Comparison of ENCODE assay signal across 12 cellular contexts in genomic region chr22:35913925-35914324, GRCh38.
DNase-seq lines count a peak whose midpoint lies in the region; ATAC-seq and TF ChIP-seq lines count a peak whose summit lies in the region.
"Had no signal": no experiment of that assay in that cellular context is flagged by ENCODE, and none has a peak within 500 bp of the region (broad histone marks: within the 10 kb centered on the region; RNA-seq: fewer than 3 reads in every experiment).

No MANE protein-coding gene starts in this region.

- peaks cover 2% of the 10 kb centered on the region for H3K27me3 Mint-ChIP-seq in endothelial cell (ENCODE audit: unreplicated experiment)

- intact Hi-C loops in tibial artery (cut with DNase I; ENCODE audit: low total_unique reads): loop anchor here (10.0 kb wide), 1 partner anchor 149 kb away; no protein-coding TSS in a partner anchor

- TF ChIP-seq CTCF in endothelial cell (IDR thresholded peaks at IDR 0.05; ENCODE audit: unreplicated experiment) (no peak), tibial artery (IDR thresholded peaks at IDR 0.05) (no peak)

- DNase-seq in NCI-H82 (lab: John Stamatoyannopoulos, UW): peak; percentile 50
- DNase-seq in endothelial cell (ENCODE audit: low spot score): no peak
- no peak for DNase-seq in tibial artery
- no peak for DNase-seq in NCI-H526 treated with DMSO at 0.1 percent for 48 hours (lab: John Stamatoyannopoulos, UW)
- DNase-seq in dedifferentiated amniotic fluid mesenchymal stem cell (ENCODE audit: extremely low spot score): no peak
- DNase-seq: activated CD4-positive, CD25-positive, alpha-beta regulatory T cell; activated naive CD8-positive, alpha-beta T cell treated with anti-CD3 and anti-CD28 coated beads, Interleukin-2, amount 10 ng/mL, durations not matched to agents 7 days and 5 days; Karpas-422; NK-92 treated with Interleukin-12 subunit alpha and Interleukin-12 subunit beta, amount 100 ng/mL, for 24 hours had no signal

- peak overlapping the region; percentile 76 for H3K27ac ChIP-seq in muscle layer of duodenum (ENCODE audit: low read length)
- peak overlapping the region; percentile 72 to 79 for H3K27ac ChIP-seq in tibial artery

- H3K4me1 Mint-ChIP-seq in endothelial cell (ENCODE audit: unreplicated experiment): peaks cover 61% of the 10 kb centered on the region

- no peak for ATAC-seq in HG03520 (IDR thresholded peaks at IDR 0.05; ENCODE audit: unreplicated experiment)
- ATAC-seq in HG02759 (IDR thresholded peaks at IDR 0.05; ENCODE audit: unreplicated experiment): no peak

- H3K27me3 ChIP-seq in muscle layer of duodenum (ENCODE audit: low read depth, low read length) (no peaks in the 10 kb centered on the region), tibial artery (no peaks in the 10 kb centered on the region)

- peak overlapping the region; percentile 95 for H3K27ac Mint-ChIP-seq in endothelial cell (ENCODE audit: unreplicated experiment)
- H3K27ac Mint-ChIP-seq: activated naive CD8-positive, alpha-beta T cell treated with anti-CD3 and anti-CD28 coated beads, Interleukin-2, amount 10 ng/mL, durations not matched to agents 7 days and 5 days had no signal

- peaks cover 33 to 72% of the 10 kb centered on the region in 2 donors for H3K4me1 ChIP-seq in muscle layer of duodenum (ENCODE audit: control insufficient read depth in 1 of 2, insufficient read depth in 2 of 2, low read length in 2 of 2)
- H3K4me1 ChIP-seq in tibial artery: peaks cover 0 to 59% (median 30%) of the 10 kb centered on the region in 4 donors

- H3K4me3 Mint-ChIP-seq in endothelial cell (ENCODE audit: unreplicated experiment): no peak overlapping the region

- H3K36me3 Mint-ChIP-seq in endothelial cell (ENCODE audit: low read depth, unreplicated experiment): no peaks in the 10 kb centered on the region
- H3K36me3 Mint-ChIP-seq: activated naive CD8-positive, alpha-beta T cell treated with anti-CD3 and anti-CD28 coated beads, Interleukin-2, amount 10 ng/mL, durations not matched to agents 7 days and 5 days had no signal

- no peaks in the 10 kb centered on the region for H3K9me3 Mint-ChIP-seq in endothelial cell (ENCODE audit: unreplicated experiment)
- H3K9me3 Mint-ChIP-seq: activated naive CD8-positive, alpha-beta T cell treated with anti-CD3 and anti-CD28 coated beads, Interleukin-2, amount 10 ng/mL, durations not matched to agents 7 days and 5 days had no signal

- H3K36me3 ChIP-seq in muscle layer of duodenum (ENCODE audit: control insufficient read depth in 1 of 2, insufficient read depth in 2 of 2, low read length in 2 of 2): no peaks in the 10 kb centered on the region
- H3K36me3 ChIP-seq in tibial artery: no peaks in the 10 kb centered on the region

- H3K4me3 ChIP-seq in muscle layer of duodenum (ENCODE audit: low read depth in 1 of 2, low read length in 2 of 2): peak overlapping the region; percentile 55 to 70
- H3K4me3 ChIP-seq in tibial artery: peak overlapping the region; percentile 46 to 59

- H3K9me3 ChIP-seq in muscle layer of duodenum (ENCODE audit: control insufficient read depth in 1 of 2, low read length in 2 of 2) (no peaks in the 10 kb centered on the region), tibial artery (no peaks in the 10 kb centered on the region)
